8 cellular contexts compared by ENCODE assay signal in genomic region chr16:65355706-65356105, GRCh38.
"Had no signal": no experiment of that assay in that cellular context is flagged by ENCODE, and none has a peak within 500 bp of the region (broad histone marks: within the 10 kb centered on the region; RNA-seq: fewer than 3 reads in every experiment).

No MANE protein-coding gene starts in this region.

- H3K4me1 Mint-ChIP-seq: GM23338, H9 had no signal

- H3K4me3 Mint-ChIP-seq: GM23338, H9, HFFc6 had no signal

- H3K27ac Mint-ChIP-seq: GM23338, H9, HFFc6 had no signal

- ATAC-seq: GM23338, HCT116 had no signal

- DNase-seq: GM23248, GOT3, H7, H9, HCEC 1CT, HFFc6 had no signal
